ENCODE assay signal across 1 cellular context in the genomic region with DNA sequence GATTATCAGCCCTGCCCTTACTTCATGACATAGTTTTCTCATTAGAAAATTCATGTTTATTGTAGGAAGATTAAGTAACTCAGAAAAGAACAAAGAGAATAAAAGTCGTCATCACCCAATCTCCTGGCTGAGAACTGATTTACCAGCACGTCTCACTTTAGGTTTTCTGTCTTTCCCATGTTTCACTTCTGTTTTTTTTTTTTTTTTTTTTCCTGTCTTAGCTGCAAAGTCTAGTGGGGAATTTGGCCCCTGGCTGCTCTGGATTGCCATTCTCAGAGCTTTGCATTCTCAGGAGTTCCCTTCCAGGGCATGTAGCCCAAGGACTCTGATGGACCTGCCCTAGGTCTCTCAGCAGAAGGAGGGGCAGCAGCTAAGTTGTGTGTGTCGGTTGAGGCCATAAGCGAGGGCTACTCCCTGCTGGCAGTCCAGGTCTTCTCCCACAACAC.
A peak's percentile ranks its signal among the peaks of the same experiment; 100 is the strongest.
TF ChIP-seq lines count a peak whose summit lies in the region.

No MANE protein-coding gene starts in this region.

TF ChIP-seq in HEK293, 187 proteins besides CTCF, POLR2A, EP300 and RAD21 (continued from another document):
- TF ChIP-seq, protein P1, sequence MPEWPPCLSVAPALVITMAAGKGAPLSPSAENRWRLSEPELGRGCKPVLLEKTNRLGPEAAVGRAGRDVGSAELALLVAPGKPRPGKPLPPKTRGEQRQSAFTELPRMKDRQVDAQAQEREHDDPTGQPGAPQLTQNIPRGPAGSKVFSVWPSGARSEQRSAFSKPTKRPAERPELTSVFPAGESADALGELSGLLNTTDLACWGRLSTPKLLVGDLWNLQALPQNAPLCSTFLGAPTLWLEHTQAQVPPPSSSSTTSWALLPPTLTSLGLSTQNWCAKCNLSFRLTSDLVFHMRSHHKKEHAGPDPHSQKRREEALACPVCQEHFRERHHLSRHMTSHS (tag by site-specific recombination; IDR thresholded peaks at IDR 0.05) = no peak
- TF ChIP-seq ZNF174 (tag by site-specific recombination; IDR thresholded peaks at IDR 0.05) = no peak
- no peak for TF ChIP-seq ZNF510 (tag by site-specific recombination; IDR thresholded peaks at IDR 0.05; ENCODE audit: insufficient replicate concordance)
- no peak for TF ChIP-seq ZNF768 (tag by site-specific recombination; IDR thresholded peaks at IDR 0.05)
- TF ChIP-seq, protein P2, sequence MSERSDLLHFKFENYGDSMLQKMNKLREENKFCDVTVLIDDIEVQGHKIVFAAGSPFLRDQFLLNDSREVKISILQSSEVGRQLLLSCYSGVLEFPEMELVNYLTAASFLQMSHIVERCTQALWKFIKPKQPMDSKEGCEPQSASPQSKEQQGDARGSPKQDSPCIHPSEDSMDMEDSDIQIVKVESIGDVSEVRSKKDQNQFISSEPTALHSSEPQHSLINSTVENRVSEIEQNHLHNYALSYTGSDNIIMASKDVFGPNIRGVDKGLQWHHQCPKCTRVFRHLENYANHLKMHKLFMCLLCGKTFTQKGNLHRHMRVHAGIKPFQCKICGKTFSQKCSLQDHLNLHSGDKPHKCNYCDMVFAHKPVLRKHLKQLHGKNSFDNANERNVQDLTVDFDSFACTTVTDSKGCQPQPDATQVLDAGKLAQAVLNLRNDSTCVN (tag by site-specific recombination; optimal IDR thresholded peaks at IDR 0.05) = no peak
- no peak for TF ChIP-seq ZNF16 (tag by site-specific recombination; IDR thresholded peaks at IDR 0.05; ENCODE audit: low read depth)
- no peak for TF ChIP-seq ZBTB7A (tag by site-specific recombination; IDR thresholded peaks at IDR 0.05; ENCODE audit: low read depth)
- TF ChIP-seq ZNF777 (tag by site-specific recombination; IDR thresholded peaks at IDR 0.05; ENCODE audit: borderline replicate concordance) = no peak
- TF ChIP-seq GLIS1 (tag by site-specific recombination; IDR thresholded peaks at IDR 0.05) = no peak
- TF ChIP-seq ZNF341 (tag by site-specific recombination; IDR thresholded peaks at IDR 0.05; ENCODE audit: low read depth) = 0 out of 2 replicates have a peak, but pooled peaks have one; percentile 14
- TF ChIP-seq, protein P3, sequence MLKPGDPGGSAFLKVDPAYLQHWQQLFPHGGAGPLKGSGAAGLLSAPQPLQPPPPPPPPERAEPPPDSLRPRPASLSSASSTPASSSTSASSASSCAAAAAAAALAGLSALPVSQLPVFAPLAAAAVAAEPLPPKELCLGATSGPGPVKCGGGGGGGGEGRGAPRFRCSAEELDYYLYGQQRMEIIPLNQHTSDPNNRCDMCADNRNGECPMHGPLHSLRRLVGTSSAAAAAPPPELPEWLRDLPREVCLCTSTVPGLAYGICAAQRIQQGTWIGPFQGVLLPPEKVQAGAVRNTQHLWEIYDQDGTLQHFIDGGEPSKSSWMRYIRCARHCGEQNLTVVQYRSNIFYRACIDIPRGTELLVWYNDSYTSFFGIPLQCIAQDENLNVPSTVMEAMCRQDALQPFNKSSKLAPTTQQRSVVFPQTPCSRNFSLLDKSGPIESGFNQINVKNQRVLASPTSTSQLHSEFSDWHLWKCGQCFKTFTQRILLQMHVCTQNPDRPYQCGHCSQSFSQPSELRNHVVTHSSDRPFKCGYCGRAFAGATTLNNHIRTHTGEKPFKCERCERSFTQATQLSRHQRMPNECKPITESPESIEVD (tag by site-specific recombination; IDR thresholded peaks at IDR 0.05) = peak; percentile 68
- TF ChIP-seq, protein P4, sequence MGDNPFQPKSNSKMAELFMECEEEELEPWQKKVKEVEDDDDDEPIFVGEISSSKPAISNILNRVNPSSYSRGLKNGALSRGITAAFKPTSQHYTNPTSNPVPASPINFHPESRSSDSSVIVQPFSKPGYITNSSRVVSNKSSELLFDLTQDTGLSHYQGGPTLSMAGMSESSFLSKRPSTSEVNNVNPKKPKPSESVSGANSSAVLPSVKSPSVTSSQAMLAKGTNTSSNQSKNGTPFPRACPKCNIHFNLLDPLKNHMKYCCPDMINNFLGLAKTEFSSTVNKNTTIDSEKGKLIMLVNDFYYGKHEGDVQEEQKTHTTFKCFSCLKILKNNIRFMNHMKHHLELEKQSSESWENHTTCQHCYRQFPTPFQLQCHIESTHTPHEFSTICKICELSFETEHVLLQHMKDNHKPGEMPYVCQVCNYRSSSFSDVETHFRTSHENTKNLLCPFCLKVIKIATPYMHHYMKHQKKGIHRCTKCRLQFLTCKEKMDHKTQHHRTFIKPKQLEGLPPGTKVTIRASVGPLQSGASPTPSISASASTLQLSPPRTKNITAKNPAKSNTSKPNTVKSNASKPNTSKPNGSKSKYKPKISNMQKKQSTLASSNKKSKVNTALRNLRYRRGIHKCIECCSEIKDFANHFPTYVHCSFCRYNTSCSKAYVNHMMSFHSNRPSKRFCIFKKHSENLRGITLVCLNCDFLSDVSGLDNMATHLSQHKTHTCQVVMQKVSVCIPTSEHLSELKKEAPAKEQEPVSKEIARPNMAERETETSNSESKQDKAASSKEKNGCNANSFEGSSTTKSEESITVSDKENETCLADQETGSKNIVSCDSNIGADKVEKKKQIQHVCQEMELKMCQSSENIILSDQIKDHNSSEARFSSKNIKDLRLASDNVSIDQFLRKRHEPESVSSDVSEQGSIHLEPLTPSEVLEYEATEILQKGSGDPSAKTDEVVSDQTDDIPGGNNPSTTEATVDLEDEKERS (tag by site-specific recombination; IDR thresholded peaks at IDR 0.05) = no peak
- no peak for TF ChIP-seq ZNF2 (tag by site-specific recombination; IDR thresholded peaks at IDR 0.05)
- TF ChIP-seq ZBTB48 (tag by site-specific recombination; IDR thresholded peaks at IDR 0.05) = no peak
- TF ChIP-seq ZBTB17 (tag by site-specific recombination; IDR thresholded peaks at IDR 0.05) = 0 out of 2 replicates have a peak, but pooled peaks have one; percentile 21
- TF ChIP-seq ZNF600 (tag by site-specific recombination; IDR thresholded peaks at IDR 0.05) = no peak
- TF ChIP-seq, protein P5, sequence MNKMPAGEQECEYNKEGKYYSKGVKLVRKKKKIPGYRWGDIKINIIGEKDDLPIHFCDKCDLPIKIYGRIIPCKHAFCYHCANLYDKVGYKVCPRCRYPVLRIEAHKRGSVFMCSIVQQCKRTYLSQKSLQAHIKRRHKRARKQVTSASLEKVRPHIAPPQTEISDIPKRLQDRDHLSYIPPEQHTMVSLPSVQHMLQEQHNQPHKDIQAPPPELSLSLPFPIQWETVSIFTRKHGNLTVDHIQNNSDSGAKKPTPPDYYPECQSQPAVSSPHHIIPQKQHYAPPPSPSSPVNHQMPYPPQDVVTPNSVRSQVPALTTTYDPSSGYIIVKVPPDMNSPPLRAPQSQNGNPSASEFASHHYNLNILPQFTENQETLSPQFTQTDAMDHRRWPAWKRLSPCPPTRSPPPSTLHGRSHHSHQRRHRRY (tag by site-specific recombination; IDR thresholded peaks at IDR 0.05) = no peak
- TF ChIP-seq ZNF843 (tag by site-specific recombination; IDR thresholded peaks at IDR 0.05) = no peak
- TF ChIP-seq PRDM1 (tag by site-specific recombination; IDR thresholded peaks at IDR 0.05) = no peak
- TF ChIP-seq ZNF426 (tag by site-specific recombination; IDR thresholded peaks at IDR 0.05) = no peak
